Comparison of ENCODE assay signal across 8 cellular contexts in the genomic region with DNA sequence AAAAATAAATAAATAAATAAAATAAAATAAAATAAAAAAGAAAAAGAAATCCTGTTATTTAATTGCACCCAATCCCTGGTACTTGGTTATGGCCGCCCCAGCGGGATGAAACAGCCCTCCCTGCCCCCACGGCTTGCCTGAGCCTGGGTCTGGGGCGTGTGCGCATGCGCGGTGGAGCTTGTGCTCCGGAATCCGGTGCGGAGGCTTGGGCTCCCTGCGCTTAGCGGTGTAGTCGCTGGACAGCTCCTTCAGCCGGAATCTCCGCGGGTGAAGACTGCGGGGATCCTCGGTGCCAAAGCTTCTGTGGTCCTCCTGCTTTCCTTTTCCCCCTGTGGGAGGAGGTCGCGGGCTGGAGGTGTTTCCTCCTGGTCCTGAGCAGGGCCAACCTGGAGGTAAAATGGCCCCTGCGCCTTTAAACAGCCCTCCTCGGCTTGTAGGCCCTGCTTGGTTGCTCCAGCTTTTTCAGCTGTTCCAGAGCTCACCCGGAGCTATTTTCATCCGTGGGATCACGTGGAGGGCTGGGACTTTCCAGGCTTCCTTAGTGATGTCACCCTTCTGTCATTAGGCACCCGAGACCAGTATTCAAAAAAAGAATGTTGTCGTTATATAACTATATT. TPM values are rescaled to one million over a fixed set of nuclear protein-coding genes. Genes with fewer than 3 reads are reported as not detected.
DNase-seq lines count a peak whose midpoint lies in the region; ATAC-seq and TF ChIP-seq lines count a peak whose summit lies in the region.

A gene with protein sequence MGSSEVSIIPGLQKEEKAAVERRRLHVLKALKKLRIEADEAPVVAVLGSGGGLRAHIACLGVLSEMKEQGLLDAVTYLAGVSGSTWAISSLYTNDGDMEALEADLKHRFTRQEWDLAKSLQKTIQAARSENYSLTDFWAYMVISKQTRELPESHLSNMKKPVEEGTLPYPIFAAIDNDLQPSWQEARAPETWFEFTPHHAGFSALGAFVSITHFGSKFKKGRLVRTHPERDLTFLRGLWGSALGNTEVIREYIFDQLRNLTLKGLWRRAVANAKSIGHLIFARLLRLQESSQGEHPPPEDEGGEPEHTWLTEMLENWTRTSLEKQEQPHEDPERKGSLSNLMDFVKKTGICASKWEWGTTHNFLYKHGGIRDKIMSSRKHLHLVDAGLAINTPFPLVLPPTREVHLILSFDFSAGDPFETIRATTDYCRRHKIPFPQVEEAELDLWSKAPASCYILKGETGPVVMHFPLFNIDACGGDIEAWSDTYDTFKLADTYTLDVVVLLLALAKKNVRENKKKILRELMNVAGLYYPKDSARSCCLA (minus strand): TSS at position 468 of the 617 bp plus-strand sequence. CDS start 4,288 bp downstream, outside the sequence.

- TF ChIP-seq CTCF in WTC11 (IDR thresholded peaks at IDR 0.05) (no peak), cardiac fibroblast (IDR thresholded peaks at IDR 0.05; ENCODE audit: low read depth, low read length) (no peak)

- peak; percentile 91 for DNase-seq in EL
- DNase-seq in NCI-H2196 (lab: John Stamatoyannopoulos, UW; ENCODE audit: unreplicated experiment), result peak; percentile 96
- DNase-seq in WTC11 (ENCODE audit: low spot score), result peak; percentile 89
- peak; percentile 93 for DNase-seq in cardiac fibroblast (ENCODE audit: low read depth in 2 of 2)
- DNase-seq in iPS-NIHi7 (ENCODE audit: extremely low spot score), result peak; percentile 99

- peak within 1 kb of the TSS; percentile 8 to 95 (median 89) for H3K27ac ChIP-seq in skin epidermis

- H3K4me3 Mint-ChIP-seq in WTC11, result peak within 1 kb of the TSS; percentile 71

- H3K4me3 ChIP-seq in cardiac fibroblast (replicated peaks in 1 of 2; ENCODE audit: low read depth in 2 of 2, low read length in 2 of 2) (peak within 1 kb of the TSS; percentile 53 to 62), skin epidermis (peak within 1 kb of the TSS; percentile 34 to 58 (median 45))

- no peak within 1 kb of the TSS; the same call in 1 of the 2 replicates for H3K27ac Mint-ChIP-seq in WTC11

- POLR2A ChIA-PET in WTC11 (lab: Charles Lee), result no interaction called here

- H3K9me3 Mint-ChIP-seq in WTC11, result no peaks in the 10 kb centered on the region

- CTCF ChIA-PET in WTC11 (lab: Charles Lee), result interaction anchor here (0.5 to 2.5 kb wide), 16 partner anchors 10 to 478 kb away, joined by 3 to 10 read pairs (median 4); no protein-coding TSS in a partner anchor

- H3K36me3 Mint-ChIP-seq in WTC11, result peaks cover 4% of the 10 kb centered on the region; the same call in 1 of the 2 replicates

- peak; percentile 66 for ATAC-seq in HG02885 (IDR thresholded peaks at IDR 0.05; ENCODE audit: poor library complexity, unreplicated experiment)
- peak; percentile 65 for ATAC-seq in WTC11
- ATAC-seq in HG02973 (IDR thresholded peaks at IDR 0.05; ENCODE audit: unreplicated experiment), result no peak

- H3K4me1 Mint-ChIP-seq in WTC11, result peaks cover 5% of the 10 kb centered on the region

- H3K27me3 Mint-ChIP-seq in WTC11 (ENCODE audit: low read depth), result peaks cover 6% of the 10 kb centered on the region; the same call in 1 of the 2 replicates

TF ChIP-seq in WTC11, 78 proteins besides CTCF, POLR2A, EP300 and RAD21:
- TF ChIP-seq MLX (CRISPR knock-in tag; IDR thresholded peaks at IDR 0.05) (no peak), HMGA2 (CRISPR knock-in tag; IDR thresholded peaks at IDR 0.05) (peak; percentile 84), SP1 (CRISPR knock-in tag; conservative IDR thresholded peaks at IDR 0.05) (0 out of 2 replicates have a peak, but pooled peaks have one; percentile 41), JUN (CRISPR knock-in tag; IDR thresholded peaks at IDR 0.05) (no peak), NFYB (CRISPR knock-in tag; conservative IDR thresholded peaks at IDR 0.05; ENCODE audit: low read depth) (no peak)
- TF ChIP-seq, protein P1, sequence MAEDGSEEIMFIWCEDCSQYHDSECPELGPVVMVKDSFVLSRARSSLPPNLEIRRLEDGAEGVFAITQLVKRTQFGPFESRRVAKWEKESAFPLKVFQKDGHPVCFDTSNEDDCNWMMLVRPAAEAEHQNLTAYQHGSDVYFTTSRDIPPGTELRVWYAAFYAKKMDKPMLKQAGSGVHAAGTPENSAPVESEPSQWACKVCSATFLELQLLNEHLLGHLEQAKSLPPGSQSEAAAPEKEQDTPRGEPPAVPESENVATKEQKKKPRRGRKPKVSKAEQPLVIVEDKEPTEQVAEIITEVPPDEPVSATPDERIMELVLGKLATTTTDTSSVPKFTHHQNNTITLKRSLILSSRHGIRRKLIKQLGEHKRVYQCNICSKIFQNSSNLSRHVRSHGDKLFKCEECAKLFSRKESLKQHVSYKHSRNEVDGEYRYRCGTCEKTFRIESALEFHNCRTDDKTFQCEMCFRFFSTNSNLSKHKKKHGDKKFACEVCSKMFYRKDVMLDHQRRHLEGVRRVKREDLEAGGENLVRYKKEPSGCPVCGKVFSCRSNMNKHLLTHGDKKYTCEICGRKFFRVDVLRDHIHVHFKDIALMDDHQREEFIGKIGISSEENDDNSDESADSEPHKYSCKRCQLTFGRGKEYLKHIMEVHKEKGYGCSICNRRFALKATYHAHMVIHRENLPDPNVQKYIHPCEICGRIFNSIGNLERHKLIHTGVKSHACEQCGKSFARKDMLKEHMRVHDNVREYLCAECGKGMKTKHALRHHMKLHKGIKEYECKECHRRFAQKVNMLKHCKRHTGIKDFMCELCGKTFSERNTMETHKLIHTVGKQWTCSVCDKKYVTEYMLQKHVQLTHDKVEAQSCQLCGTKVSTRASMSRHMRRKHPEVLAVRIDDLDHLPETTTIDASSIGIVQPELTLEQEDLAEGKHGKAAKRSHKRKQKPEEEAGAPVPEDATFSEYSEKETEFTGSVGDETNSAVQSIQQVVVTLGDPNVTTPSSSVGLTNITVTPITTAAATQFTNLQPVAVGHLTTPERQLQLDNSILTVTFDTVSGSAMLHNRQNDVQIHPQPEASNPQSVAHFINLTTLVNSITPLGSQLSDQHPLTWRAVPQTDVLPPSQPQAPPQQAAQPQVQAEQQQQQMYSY (CRISPR knock-in tag; IDR thresholded peaks at IDR 0.05), result peak; percentile 35; the same call in 1 of the 2 replicates

RNA-seq across cellular contexts. Expression of the gene that starts here (rescaled TPM):
- total RNA-seq in WTC11 (2021), result 4.5 to 10.6 TPM (median 8.6 TPM) in 3 replicates
